8 cellular contexts compared by ENCODE assay signal in genomic region chr4:57190651-57191481, GRCh38.
A peak's percentile ranks its signal among the peaks of the same experiment; 100 is the strongest.
DNase-seq lines count a peak whose midpoint lies in the region; ATAC-seq and TF ChIP-seq lines count a peak whose summit lies in the region.

No MANE protein-coding gene starts in this region.

- CTCF ChIA-PET in WTC11 (lab: Charles Lee) = interaction anchor here (0.6 to 5.7 kb wide), 54 partner anchors 9 to 1057 kb away, joined by 3 to 93 read pairs (median 4); partner anchors contain the start of genes IGFBP7 and REST

- no peak overlapping the region for H3K4me3 Mint-ChIP-seq in WTC11

- no peak overlapping the region for H3K4me3 ChIP-seq in BE2C (ENCODE audit: low read depth, low read length)

- TF ChIP-seq CTCF in BE2C (IDR thresholded peaks at IDR 0.05; ENCODE audit: low read depth, low read length) = peak; percentile 86
- TF ChIP-seq CTCF in WTC11 (IDR thresholded peaks at IDR 0.05) = peak; percentile 63

- no peaks in the 10 kb centered on the region for H3K27me3 ChIP-seq in BE2C

- H3K9me3 Mint-ChIP-seq in WTC11 = no peaks in the 10 kb centered on the region

- H3K36me3 ChIP-seq in BE2C = no peaks in the 10 kb centered on the region

- H3K4me1 ChIP-seq in BE2C = no peaks in the 10 kb centered on the region

- H3K9me3 ChIP-seq in BE2C = no peaks in the 10 kb centered on the region

- H3K27me3 Mint-ChIP-seq in WTC11 (ENCODE audit: low read depth) = peaks cover 20% of the 10 kb centered on the region

- H3K4me1 Mint-ChIP-seq in WTC11 = peaks cover 77% of the 10 kb centered on the region

- H3K36me3 Mint-ChIP-seq in WTC11 = no peaks in the 10 kb centered on the region

- no peak overlapping the region for H3K27ac Mint-ChIP-seq in WTC11

- POLR2A ChIA-PET in WTC11 (lab: Charles Lee) = no interaction called here

- ATAC-seq in GM18858 (IDR thresholded peaks at IDR 0.05; ENCODE audit: unreplicated experiment) (peak; percentile 71), WTC11 (peak; percentile 38), GM21528 (IDR thresholded peaks at IDR 0.05; ENCODE audit: low FRiP score, unreplicated experiment) (no peak), GM18861 (IDR thresholded peaks at IDR 0.05; ENCODE audit: unreplicated experiment) (no peak)

- DNase-seq in BE2C (peak; percentile 52), HT1080 (ENCODE audit: low read depth) (peak; percentile 26), WTC11 (ENCODE audit: low spot score) (peak; percentile 78), islet precursor cell (peak; percentile 80), NCI-H1930 (lab: John Stamatoyannopoulos, UW) (no peak)

TF ChIP-seq in WTC11, 78 proteins besides CTCF, POLR2A, EP300 and RAD21:
- TF ChIP-seq ZNF232 (CRISPR knock-in tag; IDR thresholded peaks at IDR 0.05) (no peak), PRRX2 (CRISPR knock-in tag; IDR thresholded peaks at IDR 0.05) (0 out of 2 replicates have a peak, but pooled peaks have one; percentile 38)

Comparison
In these comparisons a context has a peak if more than half of its experiments do, and no peak if none do; other contexts are left out.
1. DNase-seq: peak in BE2C (single experiment), HT1080 (single experiment), WTC11 (single experiment) and islet precursor cell (single experiment); none in NCI-H1930 (0 of 2).
2. ATAC-seq: peak in GM18858 (single experiment) and WTC11 (single experiment); none in GM21528 (single experiment) and GM18861 (single experiment).